1 cellular context compared by ENCODE assay signal in genomic region chr9:19410594-19410993, GRCh38.
TF ChIP-seq lines count a peak whose summit lies in the region.

No MANE protein-coding gene starts in this region.

TF ChIP-seq in HepG2, 621 proteins besides CTCF, POLR2A, EP300 and RAD21:
- peak; percentile 97 for TF ChIP-seq ZKSCAN8 (CRISPR knock-in tag; IDR thresholded peaks at IDR 0.05; ENCODE audit: borderline replicate concordance)
- no peak for TF ChIP-seq TRIM22 (IDR thresholded peaks at IDR 0.05)
- peak; percentile 37; the same call in 1 of the 2 replicates for TF ChIP-seq CEBPB (IDR thresholded peaks at IDR 0.05; ENCODE audit: borderline replicate concordance, low read depth, low read length)
